9 cellular contexts compared by ENCODE assay signal in genomic region chr18:11852048-11852341, GRCh38. TPM values are rescaled to one million over a fixed set of nuclear protein-coding genes. Genes with fewer than 3 reads are reported as not detected.
DNase-seq lines count a peak whose midpoint lies in the region; ATAC-seq and TF ChIP-seq lines count a peak whose summit lies in the region.
"Had no signal": no experiment of that assay in that cellular context is flagged by ENCODE, and none has a peak within 500 bp of the region (broad histone marks: within the 10 kb centered on the region; RNA-seq: fewer than 3 reads in every experiment).

No MANE protein-coding gene starts in this region.

- H4K91ac ChIP-seq in mesenchymal stem cell (ENCODE audit: low read length): no peak overlapping the region

- peak overlapping the region in 1 of 2 experiments; percentile 18 for H3K14ac ChIP-seq in mesenchymal stem cell (ENCODE audit: low read length in 2 of 2)

- H3K4me1 Mint-ChIP-seq in activated naive CD4-positive, alpha-beta T cell treated with anti-CD3 and anti-CD28 coated beads, Interleukin-2, amount 50 U/mL, for 24 hours: peaks cover 59% of the 10 kb centered on the region

- H3K4me3 ChIP-seq in body of pancreas (peak overlapping the region; percentile 87), mesenchymal stem cell (ENCODE audit: insufficient read depth in 1 of 2, low read depth in 1 of 2, low read length in 2 of 2) (peak overlapping the region; percentile 87 to 99), upper lobe of right lung (peak overlapping the region; percentile 72)

- H3K18ac ChIP-seq in mesenchymal stem cell (ENCODE audit: low read depth in 1 of 2, low read length in 2 of 2): peak overlapping the region; percentile 86 to 88

- peak overlapping the region; percentile 100 for H3K9ac ChIP-seq in mesenchymal stem cell (ENCODE audit: low read length)

- H3K23ac ChIP-seq in mesenchymal stem cell (ENCODE audit: low read length in 2 of 2): peak overlapping the region; percentile 1 to 61

- no peak for DNase-seq in activated naive CD4-positive, alpha-beta T cell treated with Interleukin-2 at 50 U/mL for 16 hours
- no peak for DNase-seq in body of pancreas
- DNase-seq in mesenchymal stem cell: no peak
- no peak for DNase-seq in upper lobe of right lung
- no peak for DNase-seq in SIG-M5 (lab: John Stamatoyannopoulos, UW)
- DNase-seq: NCI-H226 had no signal

- H3K79me1 ChIP-seq in mesenchymal stem cell (replicated peaks; ENCODE audit: low read length, poor library complexity, severe bottlenecking): peaks cover 5% of the 10 kb centered on the region

- H3K4me2 ChIP-seq in mesenchymal stem cell (ENCODE audit: low read length, poor library complexity, severe bottlenecking): peak overlapping the region; percentile 88

- peak overlapping the region in 1 of 2 experiments; percentile 94 for H3K4ac ChIP-seq in mesenchymal stem cell (ENCODE audit: low read depth in 1 of 2, low read length in 2 of 2)

- H3K4me3 Mint-ChIP-seq in activated naive CD4-positive, alpha-beta T cell treated with anti-CD3 and anti-CD28 coated beads, Interleukin-2, amount 50 U/mL, for 24 hours: peak overlapping the region; percentile 100

- peak overlapping the region; percentile 100 for H3K27ac Mint-ChIP-seq in activated naive CD4-positive, alpha-beta T cell treated with anti-CD3 and anti-CD28 coated beads, Interleukin-2, amount 50 U/mL, for 24 hours

- ATAC-seq in body of pancreas: no peak
- ATAC-seq in upper lobe of right lung: no peak
- ATAC-seq in GM19452 (IDR thresholded peaks at IDR 0.05; ENCODE audit: unreplicated experiment): no peak
- ATAC-seq in GM18502 (IDR thresholded peaks at IDR 0.05; ENCODE audit: poor library complexity, unreplicated experiment): no peak

- H2BK15ac ChIP-seq in mesenchymal stem cell (ENCODE audit: low read depth, poor library complexity, severe bottlenecking): no peak overlapping the region

- H3K9me3 Mint-ChIP-seq in activated naive CD4-positive, alpha-beta T cell treated with anti-CD3 and anti-CD28 coated beads, Interleukin-2, amount 50 U/mL, for 24 hours: no peaks in the 10 kb centered on the region

- H3K27me3 ChIP-seq in body of pancreas (no peaks in the 10 kb centered on the region), mesenchymal stem cell (ENCODE audit: control insufficient read depth in 1 of 2, insufficient read depth in 1 of 2, low read length in 2 of 2) (no peaks in the 10 kb centered on the region), upper lobe of right lung (no peaks in the 10 kb centered on the region)

- no peak overlapping the region for H2BK12ac ChIP-seq in mesenchymal stem cell (ENCODE audit: low read length in 2 of 2)

- intact Hi-C loops in body of pancreas (cut with DNase I) (no loop called here), upper lobe of right lung (cut with DNase I) (no loop called here)

- no peak overlapping the region for H2BK5ac ChIP-seq in mesenchymal stem cell (ENCODE audit: low read depth, low read length, poor library complexity, severe bottlenecking)

- H4K8ac ChIP-seq in mesenchymal stem cell (ENCODE audit: low read length): peak overlapping the region; percentile 96

- H3K36me3 Mint-ChIP-seq in activated naive CD4-positive, alpha-beta T cell treated with anti-CD3 and anti-CD28 coated beads, Interleukin-2, amount 50 U/mL, for 24 hours: peaks cover 3% of the 10 kb centered on the region

- no peaks in the 10 kb centered on the region for H3K27me3 Mint-ChIP-seq in activated naive CD4-positive, alpha-beta T cell treated with anti-CD3 and anti-CD28 coated beads, Interleukin-2, amount 50 U/mL, for 24 hours

- H2AK5ac ChIP-seq in mesenchymal stem cell (ENCODE audit: low read length, severe bottlenecking): no peak overlapping the region

- H3K27ac ChIP-seq in body of pancreas (peak overlapping the region in 3 of 4 donors; percentile 72 to 93 (median 92)), mesenchymal stem cell (ENCODE audit: low read length, poor library complexity, severe bottlenecking) (no peak overlapping the region), upper lobe of right lung (peak overlapping the region; percentile 94)

- H2AFZ ChIP-seq in mesenchymal stem cell (ENCODE audit: low read depth, low read length): no peak overlapping the region

- TF ChIP-seq CTCF in body of pancreas (IDR thresholded peaks at IDR 0.05): no peak
- no peak for TF ChIP-seq CTCF in upper lobe of right lung (IDR thresholded peaks at IDR 0.05)

- H3K36me3 ChIP-seq in body of pancreas (replicated peaks in 1 of 2; ENCODE audit: insufficient read depth in 1 of 2, low read depth in 2 of 2) (no peaks in the 10 kb centered on the region), mesenchymal stem cell (ENCODE audit: control insufficient read depth in 1 of 2, insufficient read depth in 2 of 2, low read depth in 1 of 2, low read length in 2 of 2) (peaks cover 0 to 3% of the 10 kb centered on the region in 2 experiments), upper lobe of right lung (peaks cover 6% of the 10 kb centered on the region)

- no peak for TF ChIP-seq POLR2A in body of pancreas (IDR thresholded peaks at IDR 0.05)

- peaks cover 18% of the 10 kb centered on the region for H3K4me1 ChIP-seq in body of pancreas
- peaks cover 8% of the 10 kb centered on the region for H3K4me1 ChIP-seq in mesenchymal stem cell (ENCODE audit: control insufficient read depth, insufficient read depth, low read depth, low read length)
- peaks cover 24% of the 10 kb centered on the region for H3K4me1 ChIP-seq in upper lobe of right lung

- H2BK120ac ChIP-seq in mesenchymal stem cell (ENCODE audit: low read depth, low read length): no peak overlapping the region

- H3K9me3 ChIP-seq in body of pancreas (no peaks in the 10 kb centered on the region), mesenchymal stem cell (ENCODE audit: control insufficient read depth, low read length) (no peaks in the 10 kb centered on the region), upper lobe of right lung (no peaks in the 10 kb centered on the region)

- 0 to 2% methylated on average over 5 to 9 of the region's 9 CpGs for WGBS in body of pancreas, 2 donors
- 2% methylated on average over 4 of the region's 9 CpGs for whole genome bisulfite sequencing in mesenchymal stem cell

RNA-seq across cellular contexts. Expression of gene CHMP1B, which starts 0.8 kb away (rescaled TPM):
- total RNA-seq in body of pancreas (10 to 100 TPM; 23.1 to 27.4 TPM), upper lobe of right lung (42.6 TPM)
- polyA plus RNA-seq in mesenchymal stem cell (2013, experiment 1 of 2): 30.3 TPM
- 31.8 TPM for polyA plus RNA-seq in mesenchymal stem cell (2013, experiment 2 of 2)

RNA-seq across cellular contexts. Expression of gene MPPE1, which starts 56.1 kb away (rescaled TPM):
- total RNA-seq in body of pancreas: 10 to 100 TPM; 29.0 to 43.1 TPM
- polyA plus RNA-seq in mesenchymal stem cell (2013, experiment 1 of 2): 20.5 TPM
- 21.7 TPM for polyA plus RNA-seq in mesenchymal stem cell (2013, experiment 2 of 2)
- 67.0 TPM for total RNA-seq in upper lobe of right lung
